Comparison of ENCODE assay signal across 17 cellular contexts in genomic region chr21:45004481-45005263, GRCh38.
A peak's percentile ranks its signal among the peaks of the same experiment; 100 is the strongest.
DNase-seq lines count a peak whose midpoint lies in the region; ATAC-seq and TF ChIP-seq lines count a peak whose summit lies in the region.
"Had no signal": no experiment of that assay in that cellular context is flagged by ENCODE, and none has a peak within 500 bp of the region (broad histone marks: within the 10 kb centered on the region; RNA-seq: fewer than 3 reads in every experiment).

No MANE protein-coding gene starts in this region.

- in situ Hi-C loops in mammary epithelial cell (cut with MboI; ENCODE audit: low sequenced_read_pairs in 2 of 2): no loop called here

- H4K20me1 ChIP-seq in mammary epithelial cell (ENCODE audit: insufficient read depth, low read length): no peaks in the 10 kb centered on the region

- no peaks in the 10 kb centered on the region for H3K36me3 ChIP-seq in mammary epithelial cell (ENCODE audit: insufficient read depth, low read length)
- H3K36me3 ChIP-seq in psoas muscle (ENCODE audit: insufficient read depth in 1 of 2, low read depth in 1 of 2): no peaks in the 10 kb centered on the region
- H3K36me3 ChIP-seq: neutrophil, Peyer's patch, suprapubic skin had no signal

- TSS peak; percentile 48 for BruUV-seq in mammary epithelial cell (replicated peaks; lab: Mats Ljungman, UMichigan)

- WGBS in mammary epithelial cell (ENCODE audit: low coverage, missing lambda C conversion rate): 60% methylated on average over 33 of the region's 40 CpGs
- 84 to 88% (median 88%) methylated on average over 39 to 40 of the region's 40 CpGs for WGBS in psoas muscle, 3 donors

- H3K9me3 ChIP-seq in mammary epithelial cell (replicated peaks; ENCODE audit: insufficient read depth, low read length): peaks cover 10% of the 10 kb centered on the region
- no peaks in the 10 kb centered on the region for H3K9me3 ChIP-seq in psoas muscle
- H3K9me3 ChIP-seq: neutrophil, Peyer's patch, suprapubic skin had no signal

- H3K27me3 ChIP-seq in mammary epithelial cell (ENCODE audit: insufficient read depth, low read length): no peaks in the 10 kb centered on the region
- peaks cover 0 to 1% (median 0%) of the 10 kb centered on the region in 3 donors for H3K27me3 ChIP-seq in psoas muscle (ENCODE audit: insufficient read depth in 3 of 3, low read length in 2 of 3)
- H3K27me3 ChIP-seq: Peyer's patch, suprapubic skin had no signal

- no peak for ATAC-seq in psoas muscle
- ATAC-seq in HG02852 (IDR thresholded peaks at IDR 0.05; ENCODE audit: unreplicated experiment): no peak
- no peak for ATAC-seq in GM21526 (IDR thresholded peaks at IDR 0.05; ENCODE audit: low FRiP score, unreplicated experiment)
- ATAC-seq: left colon had no signal

- dilution Hi-C loops in mammary epithelial cell (cut with HindIII; ENCODE audit: low sequenced_read_pairs): no loop called here

- H3K4me3 ChIP-seq in Jurkat, Clone E6-1 (ENCODE audit: low read length): no peak overlapping the region
- no peak overlapping the region for H3K4me3 ChIP-seq in mammary epithelial cell (replicated peaks in 1 of 3; ENCODE audit: insufficient read depth in 1 of 3, low read depth in 2 of 3, low read length in 3 of 3)
- H3K4me3 ChIP-seq in psoas muscle: no peak overlapping the region
- H3K4me3 ChIP-seq: Peyer's patch, suprapubic skin had no signal

- H3K9ac ChIP-seq in mammary epithelial cell (ENCODE audit: insufficient read depth, low read length): no peak overlapping the region

- no peak for TF ChIP-seq CTCF in mammary epithelial cell (conservative IDR thresholded peaks at IDR 0.05 in 1 of 2, IDR thresholded peaks at IDR 0.05 in 1 of 2; ENCODE audit: extremely low read depth in 1 of 2, insufficient read depth in 1 of 2, low read depth in 1 of 2, low read length in 2 of 2)
- TF ChIP-seq CTCF in psoas muscle (IDR thresholded peaks at IDR 0.05): no peak

- H2AFZ ChIP-seq in mammary epithelial cell (ENCODE audit: low read depth, low read length): peak overlapping the region; percentile 69

- H3K79me2 ChIP-seq in mammary epithelial cell (ENCODE audit: insufficient read depth, low read length): no peaks in the 10 kb centered on the region

- peak overlapping the region; percentile 52 for H3K4me2 ChIP-seq in mammary epithelial cell (ENCODE audit: insufficient read depth, low read depth, low read length)

- H3K4me1 ChIP-seq in mammary epithelial cell (ENCODE audit: insufficient read depth, low read length): peaks cover 37% of the 10 kb centered on the region
- H3K4me1 ChIP-seq in psoas muscle: peaks cover 12% of the 10 kb centered on the region
- H3K4me1 ChIP-seq: Peyer's patch had no signal

- intact Hi-C loops in mammary epithelial cell (cut with micrococcal nuclease): no loop called here
- intact Hi-C loops in psoas muscle (cut with DNase I): no loop called here

- DNase-seq in NCI-H82 (lab: John Stamatoyannopoulos, UW) (peak; percentile 57), NCI-H82 treated with DMSO at 0.1 percent for 48 hours (lab: John Stamatoyannopoulos, UW; ENCODE audit: unreplicated experiment) (no peak), mammary epithelial cell (peak; percentile 94), psoas muscle (peak; percentile 8 to 37)
- peak; percentile 19 for DNase-seq in Jurkat, Clone E6-1 (ENCODE audit: low read depth, low spot score)
- no peak for DNase-seq in stimulated activated naive CD4-positive, alpha-beta T cell (lab: John Stamatoyannopoulos, UW)
- DNase-seq: 8988T, activated gamma-delta T cell, DMS 273 treated with DMSO at 0.1 percent for 48 hours, H9, KBM-7, left colon had no signal

- CTCF ChIA-PET in mammary epithelial cell (lab: Charles Lee; ENCODE audit: low non-redundant PET): no interaction called here

- H3K27ac ChIP-seq in mammary epithelial cell (ENCODE audit: insufficient read depth, low read depth, low read length): no peak overlapping the region
- H3K27ac ChIP-seq in psoas muscle: no peak overlapping the region
- H3K27ac ChIP-seq: neutrophil, Peyer's patch, suprapubic skin had no signal

Comparison
In these comparisons a context has a peak if more than half of its experiments do, and no peak if none do; other contexts are left out.
1. DNase-seq: peak in NCI-H82 (single experiment), Jurkat, Clone E6-1 (single experiment), mammary epithelial cell (single experiment) and psoas muscle (2 of 2); none in NCI-H82 treated with DMSO at 0.1 percent for 48 hours (single experiment) and stimulated activated naive CD4-positive, alpha-beta T cell (0 of 6).